In the genomic region with DNA sequence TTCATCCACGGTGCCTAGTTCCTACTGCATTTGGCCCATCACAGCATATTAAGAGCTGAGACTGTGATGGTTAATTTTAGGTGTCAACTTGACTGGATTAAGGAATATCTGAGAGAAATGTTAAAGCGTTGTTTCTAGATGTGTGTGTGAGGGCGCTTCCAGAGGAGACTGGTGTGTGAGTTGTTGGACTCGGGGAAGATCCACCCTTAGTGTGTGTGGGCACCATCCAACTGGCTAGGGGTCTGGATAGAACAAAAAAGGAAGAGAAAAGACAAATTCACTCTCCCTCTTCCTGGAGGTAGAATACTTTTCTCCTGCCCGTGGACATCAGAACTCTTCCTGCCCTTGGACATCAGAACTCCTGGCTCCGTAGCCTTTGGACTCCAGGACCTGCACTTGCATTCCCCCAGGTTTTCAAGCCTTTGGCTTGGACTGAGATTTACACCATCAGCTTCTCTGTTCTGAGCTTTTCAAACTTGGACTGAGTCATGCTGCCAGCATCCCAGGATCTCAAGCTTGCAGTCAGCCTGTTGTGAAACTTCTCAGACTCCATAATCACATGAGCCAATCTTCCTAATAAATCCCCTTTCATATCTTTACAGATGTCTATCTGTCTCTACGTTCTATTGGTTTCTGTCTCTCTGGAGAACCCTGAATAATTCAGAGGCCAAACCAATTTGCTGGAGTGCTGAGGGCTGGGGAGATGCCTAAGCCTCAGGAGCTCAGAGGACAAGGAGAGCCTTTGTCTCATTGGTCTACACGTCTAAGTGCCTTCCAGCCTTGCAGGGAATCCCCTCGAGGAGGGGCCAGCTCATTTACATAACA, we compare ENCODE assay signal across 1 cellular context.
TF ChIP-seq lines count a peak whose summit lies in the region.

No MANE protein-coding gene starts in this region.

TF ChIP-seq in IMR-90, 13 proteins besides CTCF, POLR2A, EP300 and RAD21 (continued from another document):
- TF ChIP-seq, protein P1, sequence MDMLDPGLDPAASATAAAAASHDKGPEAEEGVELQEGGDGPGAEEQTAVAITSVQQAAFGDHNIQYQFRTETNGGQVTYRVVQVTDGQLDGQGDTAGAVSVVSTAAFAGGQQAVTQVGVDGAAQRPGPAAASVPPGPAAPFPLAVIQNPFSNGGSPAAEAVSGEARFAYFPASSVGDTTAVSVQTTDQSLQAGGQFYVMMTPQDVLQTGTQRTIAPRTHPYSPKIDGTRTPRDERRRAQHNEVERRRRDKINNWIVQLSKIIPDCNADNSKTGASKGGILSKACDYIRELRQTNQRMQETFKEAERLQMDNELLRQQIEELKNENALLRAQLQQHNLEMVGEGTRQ (IDR thresholded peaks at IDR 0.05; ENCODE audit: low read depth, low read length) = peak; percentile 45; the same call in 1 of the 2 replicates
- TF ChIP-seq MAFK (IDR thresholded peaks at IDR 0.05; ENCODE audit: low read depth, low read length) (0 out of 2 replicates have a peak, but pooled peaks have one; percentile 20), NFE2L2 (IDR thresholded peaks at IDR 0.05; ENCODE audit: low read depth, low read length) (no peak)
TF ChIP-seq in IMR-90: peak in this region for 5.
